ENCODE assay signal across 22 cellular contexts in genomic region chr12:121116318-121117225, GRCh38.
"Had no signal": no experiment of that assay in that cellular context is flagged by ENCODE, and none has a peak within 500 bp of the region (broad histone marks: within the 10 kb centered on the region; RNA-seq: fewer than 3 reads in every experiment).

No MANE protein-coding gene starts in this region.

- DNase-seq: islet precursor cell; left ventricle myocardium superior; lower lobe of right lung; mammary epithelial cell; mesenchymal stem cell; naive thymus-derived CD8-positive, alpha-beta T cell; nucleus accumbens; psoas muscle; stimulated activated CD4-positive, alpha-beta T cell treated with anti-CD3 and anti-CD28 coated beads, Interleukin-1b, Interleukin-23, amount 100 ng/mL, for 48 hours; stimulated activated CD4-positive, alpha-beta T cell treated with anti-CD3 and anti-CD28 coated beads, Interleukin-2, amount 100 ng/mL, for 48 hours; stimulated activated CD4-positive, alpha-beta T cell treated with anti-CD3 and anti-CD28 coated beads, Interleukin-4, amount 100 ng/mL, for 4 hours; stimulated activated CD8-positive, alpha-beta memory T cell treated with anti-CD3 and anti-CD28 coated beads, Interleukin-4, amount 100 ng/mL, for 48 hours; stimulated activated naive CD4-positive, alpha-beta T cell treated with Interleukin-2 at 50 U/mL for 16 hours; stimulated activated naive CD8-positive, alpha-beta T cell treated with anti-CD3 and anti-CD28 coated beads, Interleukin-15, amount 100 ng/mL, for 72 hours; substantia nigra; uterus had no signal

- H3K27ac ChIP-seq: hepatocyte, lower lobe of right lung, parathyroid adenoma, psoas muscle, right atrium auricular region, tibial nerve, uterus had no signal

- H3K4me2 ChIP-seq: hepatocyte, smooth muscle cell had no signal

- H2AFZ ChIP-seq: hepatocyte, parathyroid adenoma had no signal

- ATAC-seq: left ventricle myocardium superior; lower lobe of right lung; naive thymus-derived CD8-positive, alpha-beta T cell; psoas muscle; stimulated activated memory B cell treated with anti-CD40 and anti-IgM and Interleukin-4, amounts not matched to agents 10 μg/mL and 1 μg/mL and 100 μg/mL, for 72 hours; stimulated activated naive CD8-positive, alpha-beta T cell treated with anti-CD3 and anti-CD28 coated beads, Interleukin-15, amount 100 ng/mL, for 72 hours had no signal

- H3K9me3 ChIP-seq: lower lobe of right lung, psoas muscle, right atrium auricular region, tibial nerve, uterus had no signal

- H3K79me2 ChIP-seq: hepatocyte, parathyroid adenoma had no signal

- H3K27me3 ChIP-seq: hepatocyte, right atrium auricular region, tibial nerve, uterus had no signal

- H3K36me3 ChIP-seq: lower lobe of right lung, right atrium auricular region, tibial nerve, uterus had no signal

- H3K4me3 ChIP-seq: hepatocyte, lower lobe of right lung, psoas muscle, right atrium auricular region, smooth muscle cell, tibial nerve, uterus had no signal

- H3K4me1 ChIP-seq: lower lobe of right lung, parathyroid adenoma, psoas muscle, right atrium auricular region, tibial nerve, uterus had no signal

- H3K9ac ChIP-seq: parathyroid adenoma had no signal
